In the genomic region with DNA sequence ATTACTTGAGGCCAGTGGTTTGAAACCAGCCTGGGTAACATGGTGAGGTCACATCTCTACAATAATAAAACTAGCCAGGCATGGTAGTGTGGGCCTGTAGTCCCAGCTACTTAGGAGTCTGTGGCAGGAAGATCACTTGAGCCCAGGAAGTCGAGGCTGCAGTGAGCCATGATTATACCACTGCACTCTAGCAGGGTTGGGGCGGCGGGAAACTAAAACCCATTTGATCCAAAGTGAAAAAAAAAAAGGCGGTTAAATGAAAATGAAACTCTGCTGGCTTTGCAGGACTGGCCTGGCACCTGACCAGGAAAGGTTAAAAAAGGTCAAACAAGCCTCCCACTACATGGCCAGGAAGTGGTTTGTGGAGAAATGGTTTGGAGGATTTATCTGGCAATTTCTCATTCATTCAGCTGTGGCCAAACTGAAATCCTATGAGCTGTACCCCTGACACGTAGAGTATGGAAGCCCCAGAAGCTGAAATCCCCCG, we compare ENCODE assay signal across 9 cellular contexts. TPM values are rescaled to one million over a fixed set of nuclear protein-coding genes. Genes with fewer than 3 reads are reported as not detected.
DNase-seq lines count a peak whose midpoint lies in the region; ATAC-seq lines count a peak whose summit lies in the region.
"Had no signal": no experiment of that assay in that cellular context is flagged by ENCODE, and none has a peak within 500 bp of the region (broad histone marks: within the 10 kb centered on the region; RNA-seq: fewer than 3 reads in every experiment).

No MANE protein-coding gene starts in this region.

- peak overlapping the region; percentile 83 for H3K27ac Mint-ChIP-seq in activated CD4-positive, alpha-beta T cell treated with anti-CD3 and anti-CD28 coated beads, Interleukin-2, amount 10 ng/mL, durations not matched to agents 7 days and 5 days
- H3K27ac Mint-ChIP-seq in central memory CD8-positive, alpha-beta T cell (ENCODE audit: low read depth) = peak overlapping the region; percentile 6
- H3K27ac Mint-ChIP-seq: naive B cell had no signal

- DNase-seq in activated CD4-positive, alpha-beta T cell treated with anti-CD3 and anti-CD28 coated beads, Interleukin-2, amount 10 ng/mL, durations not matched to agents 7 days and 5 days = peak; percentile 29
- DNase-seq in activated CD4-positive, alpha-beta T cell treated with anti-CD3 and anti-CD28 coated beads for 4 hours = no peak
- DNase-seq in NCI-H1105 (lab: John Stamatoyannopoulos, UW) (peak; percentile 7), NCI-H2081 (lab: John Stamatoyannopoulos, UW) (no peak), NCI-H524 (lab: John Stamatoyannopoulos, UW) (no peak)
- no peak for DNase-seq in central memory CD8-positive, alpha-beta T cell (ENCODE audit: low spot score in 2 of 2)
- no peak for DNase-seq in stimulated activated naive CD4-positive, alpha-beta T cell treated with Interleukin-2 at 50 U/mL for 16 hours (lab: John Stamatoyannopoulos, UW)
- DNase-seq: naive B cell had no signal

- no peak overlapping the region for H3K4me3 Mint-ChIP-seq in activated CD4-positive, alpha-beta T cell treated with anti-CD3 and anti-CD28 coated beads, Interleukin-2, amount 10 ng/mL, durations not matched to agents 7 days and 5 days
- no peak overlapping the region for H3K4me3 Mint-ChIP-seq in central memory CD8-positive, alpha-beta T cell

- H3K27me3 ChIP-seq in skeletal muscle satellite cell (ENCODE audit: control insufficient read depth, insufficient read depth, low read length) = peaks cover 7% of the 10 kb centered on the region

- H3K9me3 Mint-ChIP-seq in activated CD4-positive, alpha-beta T cell treated with anti-CD3 and anti-CD28 coated beads, Interleukin-2, amount 10 ng/mL, durations not matched to agents 7 days and 5 days = no peaks in the 10 kb centered on the region
- no peaks in the 10 kb centered on the region for H3K9me3 Mint-ChIP-seq in central memory CD8-positive, alpha-beta T cell
- H3K9me3 Mint-ChIP-seq: naive B cell had no signal

- POLR2A ChIA-PET in activated CD4-positive, alpha-beta T cell treated with anti-CD3 and anti-CD28 coated beads, Interleukin-2, amount 10 ng/mL, durations not matched to agents 7 days and 5 days (lab: Charles Lee) = interaction anchor here (0.6 kb wide), 1 partner anchor 15 kb away, joined by 4 read pairs; no protein-coding TSS in a partner anchor

- H3K27me3 Mint-ChIP-seq in activated CD4-positive, alpha-beta T cell treated with anti-CD3 and anti-CD28 coated beads, Interleukin-2, amount 10 ng/mL, durations not matched to agents 7 days and 5 days = no peaks in the 10 kb centered on the region
- no peaks in the 10 kb centered on the region for H3K27me3 Mint-ChIP-seq in central memory CD8-positive, alpha-beta T cell
- H3K27me3 Mint-ChIP-seq: naive B cell had no signal

- peak overlapping the region; percentile 66 for H3K4me2 ChIP-seq in skeletal muscle satellite cell (ENCODE audit: low read length)

- no peak overlapping the region for H3K4me3 ChIP-seq in skeletal muscle satellite cell (ENCODE audit: low read length)

- no peaks in the 10 kb centered on the region for H3K9me3 ChIP-seq in skeletal muscle satellite cell (replicated peaks; ENCODE audit: low read length)

- CTCF ChIA-PET in activated CD4-positive, alpha-beta T cell treated with anti-CD3 and anti-CD28 coated beads, Interleukin-2, amount 10 ng/mL, durations not matched to agents 7 days and 5 days (lab: Charles Lee) = no interaction called here

- peaks cover under 1% of the 10 kb centered on the region for H3K36me3 ChIP-seq in skeletal muscle satellite cell (ENCODE audit: insufficient read depth, low read length)

- peaks cover 55% of the 10 kb centered on the region for H3K4me1 Mint-ChIP-seq in activated CD4-positive, alpha-beta T cell treated with anti-CD3 and anti-CD28 coated beads, Interleukin-2, amount 10 ng/mL, durations not matched to agents 7 days and 5 days
- peaks cover 16% of the 10 kb centered on the region for H3K4me1 Mint-ChIP-seq in central memory CD8-positive, alpha-beta T cell

- H3K36me3 Mint-ChIP-seq in activated CD4-positive, alpha-beta T cell treated with anti-CD3 and anti-CD28 coated beads, Interleukin-2, amount 10 ng/mL, durations not matched to agents 7 days and 5 days (ENCODE audit: low read depth) = peaks cover 4% of the 10 kb centered on the region
- peaks cover 2% of the 10 kb centered on the region for H3K36me3 Mint-ChIP-seq in central memory CD8-positive, alpha-beta T cell (ENCODE audit: insufficient read depth)
- H3K36me3 Mint-ChIP-seq: naive B cell had no signal

- ATAC-seq in central memory CD8-positive, alpha-beta T cell (replicated peaks; ENCODE audit: extremely low read depth, poor library complexity, severe bottlenecking) = no peak

- H3K4me1 ChIP-seq in skeletal muscle satellite cell (ENCODE audit: control insufficient read depth, insufficient read depth, low read length) = peaks cover 14% of the 10 kb centered on the region

- H3K9ac ChIP-seq in skeletal muscle satellite cell (ENCODE audit: low read depth, low read length) = no peak overlapping the region

RNA-seq across cellular contexts. Expression of a gene that starts 36.6 kb away (rescaled TPM):
- 10 to 100 TPM; 16.6 to 17.8 TPM for total RNA-seq in activated CD4-positive, alpha-beta T cell treated with anti-CD3 and anti-CD28 coated beads, Interleukin-2, amount 10 ng/mL, durations not matched to agents 7 days and 5 days
- 12.7 and 17.2 TPM in 2 replicates for total RNA-seq in skeletal muscle satellite cell (2012; rRNA removed)

RNA-seq across cellular contexts. Expression of a gene that starts 50.7 kb away (rescaled TPM):
- total RNA-seq in activated CD4-positive, alpha-beta T cell treated with anti-CD3 and anti-CD28 coated beads, Interleukin-2, amount 10 ng/mL, durations not matched to agents 7 days and 5 days = 1 to 10 TPM; 2.7 to 2.9 TPM
- total RNA-seq in skeletal muscle satellite cell (2012; rRNA removed) = 3.5 and 4.3 TPM in 2 replicates

Comparison
In these comparisons a context has a peak if more than half of its experiments do, and no peak if none do; other contexts are left out.
1. DNase-seq: peak in activated CD4-positive, alpha-beta T cell treated with anti-CD3 and anti-CD28 coated beads, Interleukin-2, amount 10 ng/mL, durations not matched to agents 7 days and 5 days (single experiment) and NCI-H1105 (single experiment); none in activated CD4-positive, alpha-beta T cell treated with anti-CD3 and anti-CD28 coated beads for 4 hours (0 of 2), central memory CD8-positive, alpha-beta T cell (0 of 2), NCI-H2081 (0 of 2), NCI-H524 (0 of 2) and stimulated activated naive CD4-positive, alpha-beta T cell treated with Interleukin-2 at 50 U/mL for 16 hours (single experiment).